ENCODE assay signal across 12 cellular contexts in the genomic region with DNA sequence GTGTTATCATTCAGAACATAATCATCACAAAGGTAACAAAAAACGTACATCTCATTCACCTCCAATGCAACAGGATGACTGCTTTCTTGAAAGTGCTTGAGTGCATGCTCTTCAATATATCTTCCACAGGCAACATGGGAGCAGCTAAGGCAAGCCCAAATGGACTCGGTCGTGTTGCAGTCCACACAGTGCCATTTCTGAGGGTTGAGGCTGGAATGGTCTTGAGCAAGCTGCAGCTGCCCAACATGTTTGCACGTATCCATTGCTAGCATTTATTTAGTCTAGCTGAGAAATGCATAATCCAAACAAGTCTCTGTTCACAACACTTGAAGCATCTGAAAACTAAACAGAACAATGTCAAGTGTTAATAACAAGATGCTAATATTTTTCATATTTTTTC. TPM values are rescaled to one million over a fixed set of nuclear protein-coding genes. Genes with fewer than 3 reads are reported as not detected.
"Had no signal": no experiment of that assay in that cellular context is flagged by ENCODE, and none has a peak within 500 bp of the region (broad histone marks: within the 10 kb centered on the region; RNA-seq: fewer than 3 reads in every experiment).

No MANE protein-coding gene starts in this region.

- H3K4me1 ChIP-seq: right atrium auricular region had no signal

- H3K4me3 ChIP-seq: cardiac muscle cell, right atrium auricular region, smooth muscle cell, upper lobe of left lung had no signal

- H3K36me3 ChIP-seq: cardiac muscle cell, right atrium auricular region, upper lobe of left lung had no signal

- H3K4me2 ChIP-seq: smooth muscle cell had no signal

- H3K27me3 ChIP-seq: cardiac muscle cell, right atrium auricular region, upper lobe of left lung had no signal

- H3K9me3 ChIP-seq: right atrium auricular region, upper lobe of left lung had no signal

- H3K9me3 Mint-ChIP-seq: activated naive CD4-positive, alpha-beta T cell treated with anti-CD3 and anti-CD28 coated beads for 36 hours; activated T-helper 17 cell treated with anti-CD3 and anti-CD28 coated beads, Interleukin-2, amount 50 U/mL, for 72 hours; naive thymus-derived CD4-positive, alpha-beta T cell had no signal

- H3K27ac ChIP-seq: cardiac muscle cell, right atrium auricular region, upper lobe of left lung had no signal

- H3K4me1 Mint-ChIP-seq: activated T-helper 17 cell treated with anti-CD3 and anti-CD28 coated beads, Interleukin-2, amount 50 U/mL, for 72 hours had no signal

- DNase-seq: activated CD4-positive, alpha-beta T cell treated with anti-CD3 and anti-CD28 coated beads for 1 hour; activated CD4-positive, alpha-beta T cell treated with anti-CD3 and anti-CD28 coated beads, Interleukin-2, amount 50 U/mL, for 4 hours; activated naive CD4-positive, alpha-beta T cell treated with anti-CD3 and anti-CD28 coated beads for 36 hours; islet precursor cell; stimulated activated CD4-positive, alpha-beta T cell treated with anti-CD3 and anti-CD28 coated beads, Interleukin-4, amount 100 ng/mL, for 4 hours; stimulated activated naive CD8-positive, alpha-beta T cell treated with anti-CD3 and anti-CD28 coated beads, Interleukin-15, Interleukin-2, amounts not matched to agents 100 U/mL and 50 U/mL, for 24 hours; upper lobe of left lung had no signal

- H3K27me3 Mint-ChIP-seq: activated T-helper 17 cell treated with anti-CD3 and anti-CD28 coated beads, Interleukin-2, amount 50 U/mL, for 72 hours; naive thymus-derived CD4-positive, alpha-beta T cell had no signal

- H3K4me3 Mint-ChIP-seq: activated naive CD4-positive, alpha-beta T cell treated with anti-CD3 and anti-CD28 coated beads for 36 hours; activated T-helper 17 cell treated with anti-CD3 and anti-CD28 coated beads, Interleukin-2, amount 50 U/mL, for 72 hours; naive thymus-derived CD4-positive, alpha-beta T cell had no signal

- H3K27ac Mint-ChIP-seq: activated naive CD4-positive, alpha-beta T cell treated with anti-CD3 and anti-CD28 coated beads for 36 hours; activated T-helper 17 cell treated with anti-CD3 and anti-CD28 coated beads, Interleukin-2, amount 50 U/mL, for 72 hours had no signal

RNA-seq across cellular contexts. Expression of a gene that starts 17.3 kb away (rescaled TPM):
- total RNA-seq: smooth muscle cell had no signal
